In genomic region chr2:196324212-196324611, GRCh38 we compare ENCODE assay signal across 27 cellular contexts.
DNase-seq lines count a peak whose midpoint lies in the region; TF ChIP-seq lines count a peak whose summit lies in the region.
"Had no signal": no experiment of that assay in that cellular context is flagged by ENCODE, and none has a peak within 500 bp of the region (broad histone marks: within the 10 kb centered on the region; RNA-seq: fewer than 3 reads in every experiment).

No MANE protein-coding gene starts in this region.

- H3K36me3 Mint-ChIP-seq in Caco-2 (ENCODE audit: insufficient read depth, unreplicated experiment), result no peaks in the 10 kb centered on the region

- H2AK5ac ChIP-seq in mesenchymal stem cell (ENCODE audit: low read length, severe bottlenecking), result no peak overlapping the region

- POLR2A ChIA-PET in Caco-2 (lab: Charles Lee), result no interaction called here

- no peak overlapping the region for H2BK120ac ChIP-seq in mesenchymal stem cell (ENCODE audit: low read depth, low read length)

- H3K4me1 Mint-ChIP-seq in Caco-2 (ENCODE audit: low read depth, unreplicated experiment), result peaks cover 7% of the 10 kb centered on the region

- H3K27me3 ChIP-seq in Caco-2 (replicated peaks; ENCODE audit: control insufficient read depth, insufficient read depth, low read length) (no peaks in the 10 kb centered on the region), mesenchymal stem cell (ENCODE audit: control insufficient read depth in 1 of 2, insufficient read depth in 1 of 2, low read length in 2 of 2) (no peaks in the 10 kb centered on the region)
- H3K27me3 ChIP-seq: left lung, stomach, thyroid gland had no signal

- H2BK5ac ChIP-seq in mesenchymal stem cell (ENCODE audit: low read depth, low read length, poor library complexity, severe bottlenecking), result no peak overlapping the region

- H2BK12ac ChIP-seq in mesenchymal stem cell (ENCODE audit: low read length in 2 of 2), result no peak overlapping the region

- H3K4me2 ChIP-seq in mesenchymal stem cell (ENCODE audit: low read length, poor library complexity, severe bottlenecking), result no peak overlapping the region

- no peak overlapping the region for H3K4ac ChIP-seq in mesenchymal stem cell (ENCODE audit: low read depth in 1 of 2, low read length in 2 of 2)

- H3K4me3 Mint-ChIP-seq in Caco-2 (ENCODE audit: unreplicated experiment), result no peak overlapping the region

- no peak overlapping the region for H3K14ac ChIP-seq in mesenchymal stem cell (ENCODE audit: low read length in 2 of 2)

- H3K18ac ChIP-seq in mesenchymal stem cell (ENCODE audit: low read depth in 1 of 2, low read length in 2 of 2), result no peak overlapping the region

- H3K9me3 ChIP-seq in Caco-2, result no peaks in the 10 kb centered on the region
- H3K9me3 ChIP-seq in mesenchymal stem cell (ENCODE audit: control insufficient read depth, low read length), result no peaks in the 10 kb centered on the region
- H3K9me3 ChIP-seq: left lung, stomach, thyroid gland had no signal

- peak overlapping the region; percentile 9 for H3K9ac ChIP-seq in mesenchymal stem cell (ENCODE audit: low read length)

- H3K27ac Mint-ChIP-seq in Caco-2 (ENCODE audit: unreplicated experiment), result peak overlapping the region; percentile 6

- no peaks in the 10 kb centered on the region for H3K79me1 ChIP-seq in mesenchymal stem cell (replicated peaks; ENCODE audit: low read length, poor library complexity, severe bottlenecking)

- no peak overlapping the region for H4K8ac ChIP-seq in mesenchymal stem cell (ENCODE audit: low read length)

- no peak overlapping the region for H4K91ac ChIP-seq in mesenchymal stem cell (ENCODE audit: low read length)

- no peaks in the 10 kb centered on the region for H3K36me3 ChIP-seq in Caco-2 (ENCODE audit: control insufficient read depth, insufficient read depth, low read length)
- H3K36me3 ChIP-seq in mesenchymal stem cell (ENCODE audit: control insufficient read depth in 1 of 2, insufficient read depth in 2 of 2, low read depth in 1 of 2, low read length in 2 of 2), result peaks cover 0 to 4% of the 10 kb centered on the region in 2 experiments
- H3K36me3 ChIP-seq: left lung, stomach, thyroid gland had no signal

- H2BK15ac ChIP-seq in mesenchymal stem cell (ENCODE audit: low read depth, poor library complexity, severe bottlenecking), result no peak overlapping the region

- WGBS in mesenchymal stem cell, result 80% methylated on average over 1 of the region's 2 CpGs

- no peak overlapping the region for H3K27ac ChIP-seq in mesenchymal stem cell (ENCODE audit: low read length, poor library complexity, severe bottlenecking)
- H3K27ac ChIP-seq: left lung, stomach, thyroid gland had no signal

- no peak overlapping the region for H2AFZ ChIP-seq in mesenchymal stem cell (ENCODE audit: low read depth, low read length)

- CTCF ChIA-PET in Caco-2 (lab: Charles Lee), result no interaction called here

- H3K9me3 Mint-ChIP-seq in Caco-2 (ENCODE audit: unreplicated experiment), result no peaks in the 10 kb centered on the region

- TF ChIP-seq CTCF in Caco-2 (IDR thresholded peaks at IDR 0.05; ENCODE audit: insufficient read depth in 1 of 2, low read depth in 1 of 2, low read length in 1 of 2, severe bottlenecking in 1 of 2, unreplicated experiment in 1 of 2), result no peak

- no peak overlapping the region for H3K23ac ChIP-seq in mesenchymal stem cell (ENCODE audit: low read length in 2 of 2)

- no peaks in the 10 kb centered on the region for H3K27me3 Mint-ChIP-seq in Caco-2 (ENCODE audit: insufficient read depth, unreplicated experiment)

- intact Hi-C loops in Caco-2 (cut with micrococcal nuclease; ENCODE audit: unreplicated experiment), result no loop called here

- no TSS peak for BruUV-seq in Caco-2 (replicated peaks; lab: Mats Ljungman, UMichigan)

- H3K4me1 ChIP-seq in Caco-2 (peaks cover 12% of the 10 kb centered on the region), mesenchymal stem cell (ENCODE audit: control insufficient read depth, insufficient read depth, low read depth, low read length) (no peaks in the 10 kb centered on the region)
- H3K4me1 ChIP-seq: left lung, stomach, thyroid gland had no signal

- H3K4me3 ChIP-seq in Caco-2 (ENCODE audit: low read depth, low read length), result no peak overlapping the region
- no peak overlapping the region for H3K4me3 ChIP-seq in mesenchymal stem cell (ENCODE audit: insufficient read depth in 1 of 2, low read depth in 1 of 2, low read length in 2 of 2)
- H3K4me3 ChIP-seq: left lung, stomach, thyroid gland had no signal

- DNase-seq in Caco-2 (no peak), HS-5 (ENCODE audit: low read depth) (peak; percentile 64), amniotic epithelial cell (ENCODE audit: low read depth) (peak; percentile 80), mesenchymal stem cell (peak; percentile 13), NCI-H2107 treated with DMSO at 0.1 percent for 48 hours (lab: John Stamatoyannopoulos, UW; ENCODE audit: unreplicated experiment) (no peak), Kasumi-1 (lab: John Stamatoyannopoulos, UW) (no peak), HT-29 (ENCODE audit: low spot score) (no peak)
- no peak for DNase-seq in activated CD4-positive, CD25-positive, alpha-beta regulatory T cell (lab: John Stamatoyannopoulos, UW)
- DNase-seq: activated CD4-positive, alpha-beta T cell treated with anti-CD3 and anti-CD28 coated beads, Interleukin-2, amount 50 U/mL, for 4 hours; activated naive CD4-positive, alpha-beta T cell treated with Interleukin-2 at 50 U/mL for 16 hours; amniotic stem cell; DMS53; effector CD4-positive, alpha-beta T cell; erythroblast; GF-D8; left lung; NCI-H1092 treated with DMSO at 0.1 percent for 48 hours; NCI-H187; NCI-H2171 treated with DMSO at 0.1 percent for 48 hours; NCI-H510A treated with DMSO at 0.1 percent for 48 hours; NK-92 treated with Interleukin-12 subunit alpha and Interleukin-12 subunit beta, amount 100 ng/mL, for 24 hours; SIG-M5; stimulated activated CD4-positive, alpha-beta T cell treated with anti-CD3 and anti-CD28 coated beads, Interleukin-1b, Interleukin-23, amount 100 ng/mL, for 48 hours; stimulated activated CD8-positive, alpha-beta memory T cell treated with anti-CD3 and anti-CD28 coated beads, Interleukin-4, amount 100 ng/mL, for 48 hours; stomach; T1000; thyroid gland had no signal

Comparison
In these comparisons a context has a peak if more than half of its experiments do, and no peak if none do; other contexts are left out.
1. DNase-seq: peak in HS-5 (single experiment), amniotic epithelial cell (single experiment) and mesenchymal stem cell (single experiment); none in Caco-2 (0 of 2), NCI-H2107 treated with DMSO at 0.1 percent for 48 hours (single experiment), activated CD4-positive, CD25-positive, alpha-beta regulatory T cell (0 of 4), Kasumi-1 (0 of 2) and HT-29 (single experiment).